In the genomic region with DNA sequence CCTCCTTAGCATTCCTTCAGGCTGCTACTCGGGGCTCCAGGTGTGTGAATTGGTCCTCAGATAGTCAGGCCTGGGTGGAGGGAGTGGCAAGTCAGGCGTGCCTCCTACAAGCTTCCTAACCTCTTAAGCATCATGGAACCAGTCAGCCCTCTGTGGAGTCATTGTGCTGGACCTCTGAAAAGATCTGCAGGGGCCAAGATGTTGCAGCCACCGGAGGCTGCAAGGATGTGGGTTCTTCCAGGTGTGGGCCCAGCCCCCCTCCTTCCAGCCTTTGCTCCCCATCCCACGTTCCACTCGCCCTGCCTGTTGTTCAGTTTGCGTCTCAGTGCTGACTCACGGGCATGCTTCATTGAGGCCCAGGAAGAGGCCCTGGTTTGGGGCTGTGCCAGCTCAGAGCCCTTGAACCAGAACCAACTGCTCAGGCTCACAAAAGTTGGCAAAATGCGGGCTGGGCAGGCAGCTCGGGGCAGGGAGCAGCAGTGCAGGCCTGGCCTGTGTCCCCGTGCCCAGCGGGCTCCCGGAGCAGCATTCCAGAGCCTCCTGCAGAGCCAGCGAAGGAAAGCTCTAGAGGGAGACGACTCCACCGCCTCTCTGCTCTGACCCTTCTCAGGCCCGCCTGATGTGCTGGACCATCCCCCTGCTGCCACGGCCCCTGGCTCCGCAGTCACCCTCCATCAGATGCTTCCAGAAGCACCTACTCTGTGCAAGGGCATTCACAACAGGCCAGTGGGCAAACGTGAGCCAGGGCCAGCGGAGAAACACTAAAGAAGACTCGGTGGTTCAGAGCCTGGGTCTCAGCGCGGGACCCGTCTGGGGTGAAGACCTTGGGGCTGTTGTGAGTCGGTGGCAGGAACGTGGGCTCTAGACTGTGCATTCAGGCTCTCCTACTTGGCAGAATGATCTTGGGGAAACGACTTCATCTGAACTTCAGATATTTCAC, we compare ENCODE assay signal across 8 cellular contexts. TPM values are rescaled to one million over a fixed set of nuclear protein-coding genes. Genes with fewer than 3 reads are reported as not detected.
DNase-seq lines count a peak whose midpoint lies in the region; ATAC-seq and TF ChIP-seq lines count a peak whose summit lies in the region.

No MANE protein-coding gene starts in this region.

- CTCF ChIA-PET in WTC11 (lab: Charles Lee) = interaction anchor here (0.7 to 5.7 kb wide), 7 partner anchors 10 to 141 kb away, joined by 3 to 158 read pairs (median 6); a partner anchor contains a TSS
- CTCF ChIA-PET in MCF 10A (lab: Yijun Ruan, JAX) = interaction anchor here (0.8 to 6.3 kb wide), 12 partner anchors 7 to 294 kb away, joined by 3 to 199 read pairs (median 8); a partner anchor contains a TSS

- no peaks in the 10 kb centered on the region for H3K27me3 Mint-ChIP-seq in WTC11 (ENCODE audit: low read depth)
- no peaks in the 10 kb centered on the region for H3K27me3 Mint-ChIP-seq in MCF 10A (ENCODE audit: insufficient read depth, unreplicated experiment)

- H3K4me3 Mint-ChIP-seq in WTC11 (no peak overlapping the region), MCF 10A (ENCODE audit: unreplicated experiment) (peak overlapping the region; percentile 61)

- no peak for TF ChIP-seq CTCF in GM12865 (IDR thresholded peaks at IDR 0.05; ENCODE audit: insufficient read depth, low read depth, low read length, missing control alignments)
- no peak for TF ChIP-seq CTCF in WTC11 (IDR thresholded peaks at IDR 0.05)
- no peak for TF ChIP-seq CTCF in MCF 10A (IDR thresholded peaks at IDR 0.05; ENCODE audit: unreplicated experiment)

- ATAC-seq in WTC11 = no peak
- ATAC-seq in HG02798 (IDR thresholded peaks at IDR 0.05; ENCODE audit: poor library complexity, unreplicated experiment) = no peak

- DNase-seq in GM12865 (ENCODE audit: low read depth) = peak; percentile 78
- peak; percentile 54 for DNase-seq in LoVo (ENCODE audit: low spot score)
- no peak for DNase-seq in WTC11 (ENCODE audit: low spot score)
- DNase-seq in MCF 10A (ENCODE audit: unreplicated experiment) = peak; percentile 99
- DNase-seq in kidney tubule cell (ENCODE audit: low spot score) = peak; percentile 100
- DNase-seq in stimulated activated CD4-positive, alpha-beta T cell treated with anti-CD3 and anti-CD28 coated beads, Interleukin-2, amount 100 ng/mL, for 24 hours = peak; percentile 84
- no peak for DNase-seq in GM19238 (ENCODE audit: insufficient read length, low spot score)

- H3K9me3 Mint-ChIP-seq in WTC11 (peaks cover 4% of the 10 kb centered on the region), MCF 10A (ENCODE audit: unreplicated experiment) (peaks cover 4% of the 10 kb centered on the region)

- peak overlapping the region; percentile 82; the same call in 1 of the 2 replicates for H3K27ac Mint-ChIP-seq in WTC11
- peak overlapping the region; percentile 76 for H3K27ac Mint-ChIP-seq in MCF 10A (ENCODE audit: low read depth, unreplicated experiment)

- H3K4me1 Mint-ChIP-seq in WTC11 (peaks cover 54% of the 10 kb centered on the region), MCF 10A (ENCODE audit: insufficient read depth, unreplicated experiment) (peaks cover 29% of the 10 kb centered on the region)

- BruUV-seq in MCF 10A (replicated peaks; lab: Mats Ljungman, UMichigan) = no TSS peak

- H3K36me3 Mint-ChIP-seq in WTC11 (peaks cover 8% of the 10 kb centered on the region), MCF 10A (ENCODE audit: insufficient read depth, unreplicated experiment) (peaks cover 13% of the 10 kb centered on the region)

- POLR2A ChIA-PET in WTC11 (lab: Charles Lee) (no interaction called here), MCF 10A (lab: Yijun Ruan, JAX) (interaction anchor here (0.6 to 4.4 kb wide), 13 partner anchors 11 to 737 kb away, joined by 3 to 71 read pairs (median 6); a partner anchor contains a TSS)

- intact Hi-C loops in MCF 10A (cut with micrococcal nuclease) = no loop called here

- no peak overlapping the region; the same call in 1 of the 2 replicates for H3K4me3 ChIP-seq in GM12865 (ENCODE audit: low read depth, low read length)

TF ChIP-seq in WTC11, 78 proteins besides CTCF, POLR2A, EP300 and RAD21 (continues in another document):
- TF ChIP-seq, protein P1, sequence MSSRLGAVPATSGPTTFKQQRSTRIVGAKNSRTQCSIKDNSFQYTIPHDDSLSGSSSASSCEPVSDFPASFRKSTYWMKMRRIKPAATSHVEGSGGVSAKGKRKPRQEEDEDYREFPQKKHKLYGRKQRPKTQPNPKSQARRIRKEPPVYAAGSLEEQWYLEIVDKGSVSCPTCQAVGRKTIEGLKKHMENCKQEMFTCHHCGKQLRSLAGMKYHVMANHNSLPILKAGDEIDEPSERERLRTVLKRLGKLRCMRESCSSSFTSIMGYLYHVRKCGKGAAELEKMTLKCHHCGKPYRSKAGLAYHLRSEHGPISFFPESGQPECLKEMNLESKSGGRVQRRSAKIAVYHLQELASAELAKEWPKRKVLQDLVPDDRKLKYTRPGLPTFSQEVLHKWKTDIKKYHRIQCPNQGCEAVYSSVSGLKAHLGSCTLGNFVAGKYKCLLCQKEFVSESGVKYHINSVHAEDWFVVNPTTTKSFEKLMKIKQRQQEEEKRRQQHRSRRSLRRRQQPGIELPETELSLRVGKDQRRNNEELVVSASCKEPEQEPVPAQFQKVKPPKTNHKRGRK (CRISPR knock-in tag; IDR thresholded peaks at IDR 0.05; ENCODE audit: borderline replicate concordance) = no peak
- no peak for TF ChIP-seq CREB1 (CRISPR knock-in tag; IDR thresholded peaks at IDR 0.05)
- TF ChIP-seq, protein P2, sequence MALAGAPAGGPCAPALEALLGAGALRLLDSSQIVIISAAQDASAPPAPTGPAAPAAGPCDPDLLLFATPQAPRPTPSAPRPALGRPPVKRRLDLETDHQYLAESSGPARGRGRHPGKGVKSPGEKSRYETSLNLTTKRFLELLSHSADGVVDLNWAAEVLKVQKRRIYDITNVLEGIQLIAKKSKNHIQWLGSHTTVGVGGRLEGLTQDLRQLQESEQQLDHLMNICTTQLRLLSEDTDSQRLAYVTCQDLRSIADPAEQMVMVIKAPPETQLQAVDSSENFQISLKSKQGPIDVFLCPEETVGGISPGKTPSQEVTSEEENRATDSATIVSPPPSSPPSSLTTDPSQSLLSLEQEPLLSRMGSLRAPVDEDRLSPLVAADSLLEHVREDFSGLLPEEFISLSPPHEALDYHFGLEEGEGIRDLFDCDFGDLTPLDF (CRISPR knock-in tag; IDR thresholded peaks at IDR 0.05) = no peak
- TF ChIP-seq ZNF263 (CRISPR knock-in tag; IDR thresholded peaks at IDR 0.05; ENCODE audit: low read depth) = no peak
- no peak for TF ChIP-seq NFE2L1 (CRISPR knock-in tag; IDR thresholded peaks at IDR 0.05)
- TF ChIP-seq, protein P3, sequence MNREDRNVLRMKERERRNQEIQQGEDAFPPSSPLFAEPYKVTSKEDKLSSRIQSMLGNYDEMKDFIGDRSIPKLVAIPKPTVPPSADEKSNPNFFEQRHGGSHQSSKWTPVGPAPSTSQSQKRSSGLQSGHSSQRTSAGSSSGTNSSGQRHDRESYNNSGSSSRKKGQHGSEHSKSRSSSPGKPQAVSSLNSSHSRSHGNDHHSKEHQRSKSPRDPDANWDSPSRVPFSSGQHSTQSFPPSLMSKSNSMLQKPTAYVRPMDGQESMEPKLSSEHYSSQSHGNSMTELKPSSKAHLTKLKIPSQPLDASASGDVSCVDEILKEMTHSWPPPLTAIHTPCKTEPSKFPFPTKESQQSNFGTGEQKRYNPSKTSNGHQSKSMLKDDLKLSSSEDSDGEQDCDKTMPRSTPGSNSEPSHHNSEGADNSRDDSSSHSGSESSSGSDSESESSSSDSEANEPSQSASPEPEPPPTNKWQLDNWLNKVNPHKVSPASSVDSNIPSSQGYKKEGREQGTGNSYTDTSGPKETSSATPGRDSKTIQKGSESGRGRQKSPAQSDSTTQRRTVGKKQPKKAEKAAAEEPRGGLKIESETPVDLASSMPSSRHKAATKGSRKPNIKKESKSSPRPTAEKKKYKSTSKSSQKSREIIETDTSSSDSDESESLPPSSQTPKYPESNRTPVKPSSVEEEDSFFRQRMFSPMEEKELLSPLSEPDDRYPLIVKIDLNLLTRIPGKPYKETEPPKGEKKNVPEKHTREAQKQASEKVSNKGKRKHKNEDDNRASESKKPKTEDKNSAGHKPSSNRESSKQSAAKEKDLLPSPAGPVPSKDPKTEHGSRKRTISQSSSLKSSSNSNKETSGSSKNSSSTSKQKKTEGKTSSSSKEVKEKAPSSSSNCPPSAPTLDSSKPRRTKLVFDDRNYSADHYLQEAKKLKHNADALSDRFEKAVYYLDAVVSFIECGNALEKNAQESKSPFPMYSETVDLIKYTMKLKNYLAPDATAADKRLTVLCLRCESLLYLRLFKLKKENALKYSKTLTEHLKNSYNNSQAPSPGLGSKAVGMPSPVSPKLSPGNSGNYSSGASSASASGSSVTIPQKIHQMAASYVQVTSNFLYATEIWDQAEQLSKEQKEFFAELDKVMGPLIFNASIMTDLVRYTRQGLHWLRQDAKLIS (CRISPR knock-in tag; IDR thresholded peaks at IDR 0.05; ENCODE audit: borderline replicate concordance) = no peak
- no peak for TF ChIP-seq NFYB (CRISPR knock-in tag; conservative IDR thresholded peaks at IDR 0.05; ENCODE audit: low read depth)
- no peak for TF ChIP-seq ZNF671 (CRISPR knock-in tag; IDR thresholded peaks at IDR 0.05)
- no peak for TF ChIP-seq JAZF1 (CRISPR knock-in tag; IDR thresholded peaks at IDR 0.05)
- no peak for TF ChIP-seq PRRX2 (CRISPR knock-in tag; IDR thresholded peaks at IDR 0.05)

RNA-seq across cellular contexts. Expression of a gene that starts 7.5 kb away (rescaled TPM):
- total RNA-seq in WTC11 (2021) (12.3 to 12.6 TPM (median 12.3 TPM) in 3 replicates), MCF 10A (2022) (0.15 and 0.30 TPM in 2 replicates)

RNA-seq across cellular contexts. Expression of a gene that starts 39.3 kb away (rescaled TPM):
- total RNA-seq in WTC11 (2021) (9.7 to 11.7 TPM (median 10.3 TPM) in 3 replicates), MCF 10A (2022) (11.5 and 14.0 TPM in 2 replicates)

Comparison
In these comparisons a context has a peak if more than half of its experiments do, and no peak if none do; other contexts are left out.
1. DNase-seq: peak in GM12865 (single experiment), LoVo (single experiment), MCF 10A (single experiment), kidney tubule cell (single experiment) and stimulated activated CD4-positive, alpha-beta T cell treated with anti-CD3 and anti-CD28 coated beads, Interleukin-2, amount 100 ng/mL, for 24 hours (2 of 2); none in WTC11 (single experiment) and GM19238 (single experiment).
2. RNA of a gene that starts 7.5 kb away (total RNA-seq): 12.3 to 12.6 TPM in WTC11; 0.15 to 0.30 TPM in MCF 10A; every median in the first group is over 10 times any median in the second.